ENCODE assay signal across 28 cellular contexts in genomic region chr3:43406637-43407023, GRCh38.
"Had no signal": no experiment of that assay in that cellular context is flagged by ENCODE, and none has a peak within 500 bp of the region (broad histone marks: within the 10 kb centered on the region; RNA-seq: fewer than 3 reads in every experiment).

No MANE protein-coding gene starts in this region.

- H3K36me3 ChIP-seq: ascending aorta, breast epithelium, esophagus squamous epithelium, lower lobe of right lung, pancreas, prostate gland, upper lobe of left lung, vagina had no signal

- H3K27ac Mint-ChIP-seq: activated CD4-positive, alpha-beta memory T cell treated with anti-CD3 and anti-CD28 coated beads, Interleukin-2, amount 10 ng/mL, durations not matched to agents 7 days and 5 days; activated CD4-positive, alpha-beta T cell treated with anti-CD3 and anti-CD28 coated beads, Interleukin-2, amount 10 ng/mL, durations not matched to agents 7 days and 5 days; activated naive CD4-positive, alpha-beta T cell treated with anti-CD3 and anti-CD28 coated beads, Interleukin-2, amount 10 ng/mL, durations not matched to agents 7 days and 5 days; activated naive CD8-positive, alpha-beta T cell treated with anti-CD3 and anti-CD28 coated beads, Interleukin-2, amount 10 ng/mL, durations not matched to agents 7 days and 5 days; activated T-cell treated with anti-CD3 and anti-CD28 coated beads, Interleukin-2, amount 50 U/mL, for 24 hours; naive B cell; T-helper 1 cell treated with Interleukin-12 subunit alpha and Interleukin-12 subunit beta and Interleukin-4 antibody, amounts not matched to agents 30 μg/mL and 1 μg/mL, for 36 hours had no signal

- H3K27ac ChIP-seq: ascending aorta, breast epithelium, epithelial cell of prostate, esophagus squamous epithelium, hepatocyte, lower lobe of right lung, pancreas, prostate gland, vagina had no signal

- H3K9me3 Mint-ChIP-seq: activated CD4-positive, alpha-beta memory T cell treated with anti-CD3 and anti-CD28 coated beads, Interleukin-2, amount 10 ng/mL, durations not matched to agents 7 days and 5 days; activated CD4-positive, alpha-beta T cell treated with anti-CD3 and anti-CD28 coated beads, Interleukin-2, amount 10 ng/mL, durations not matched to agents 7 days and 5 days; activated naive CD4-positive, alpha-beta T cell treated with anti-CD3 and anti-CD28 coated beads, Interleukin-2, amount 10 ng/mL, durations not matched to agents 7 days and 5 days; activated naive CD8-positive, alpha-beta T cell treated with anti-CD3 and anti-CD28 coated beads, Interleukin-2, amount 10 ng/mL, durations not matched to agents 7 days and 5 days; activated T-cell treated with anti-CD3 and anti-CD28 coated beads, Interleukin-2, amount 50 U/mL, for 24 hours; naive B cell; neural crest cell; T-helper 1 cell treated with Interleukin-12 subunit alpha and Interleukin-12 subunit beta and Interleukin-4 antibody, amounts not matched to agents 30 μg/mL and 1 μg/mL, for 36 hours had no signal

- DNase-seq: activated CD4-positive, alpha-beta memory T cell treated with anti-CD3 and anti-CD28 coated beads, Interleukin-2, amount 10 ng/mL, durations not matched to agents 7 days and 5 days; activated CD4-positive, alpha-beta T cell treated with anti-CD3 and anti-CD28 coated beads for 1 hour; activated CD4-positive, alpha-beta T cell treated with anti-CD3 and anti-CD28 coated beads, Interleukin-2, amount 10 ng/mL, durations not matched to agents 7 days and 5 days; activated CD8-positive, alpha-beta memory T cell treated with anti-CD3 and anti-CD28 coated beads, Interleukin-2, amount 50 U/mL, for 48 hours; activated gamma-delta T cell; activated naive CD4-positive, alpha-beta T cell treated with anti-CD3 and anti-CD28 coated beads, Interleukin-2, amount 10 ng/mL, durations not matched to agents 7 days and 5 days; activated naive CD8-positive, alpha-beta T cell treated with anti-CD3 and anti-CD28 coated beads, Interleukin-2, amount 10 ng/mL, durations not matched to agents 7 days and 5 days; activated T-cell treated with anti-CD3 and anti-CD28 coated beads, Interleukin-2, amount 50 U/mL, for 24 hours; central memory CD4-positive, alpha-beta T cell; effector CD8-positive, alpha-beta T cell; esophagus squamous epithelium; foreskin melanocyte; lower lobe of right lung; naive B cell; pancreas; stimulated activated CD4-positive, alpha-beta T cell treated with anti-CD3 and anti-CD28 coated beads, Interleukin-2, amount 100 ng/mL, for 48 hours; stimulated activated naive CD8-positive, alpha-beta T cell treated with anti-CD3 and anti-CD28 coated beads, Interleukin-15, Interleukin-2, amounts not matched to agents 100 U/mL and 50 U/mL, for 24 hours; SW 1271; T-helper 9 cell; upper lobe of left lung had no signal

- H3K4me3 Mint-ChIP-seq: activated CD4-positive, alpha-beta memory T cell treated with anti-CD3 and anti-CD28 coated beads, Interleukin-2, amount 10 ng/mL, durations not matched to agents 7 days and 5 days; activated CD4-positive, alpha-beta T cell treated with anti-CD3 and anti-CD28 coated beads, Interleukin-2, amount 10 ng/mL, durations not matched to agents 7 days and 5 days; activated naive CD4-positive, alpha-beta T cell treated with anti-CD3 and anti-CD28 coated beads, Interleukin-2, amount 10 ng/mL, durations not matched to agents 7 days and 5 days; activated naive CD8-positive, alpha-beta T cell treated with anti-CD3 and anti-CD28 coated beads, Interleukin-2, amount 10 ng/mL, durations not matched to agents 7 days and 5 days; activated T-cell treated with anti-CD3 and anti-CD28 coated beads, Interleukin-2, amount 50 U/mL, for 24 hours; naive B cell; neural crest cell; T-helper 1 cell treated with Interleukin-12 subunit alpha and Interleukin-12 subunit beta and Interleukin-4 antibody, amounts not matched to agents 30 μg/mL and 1 μg/mL, for 36 hours had no signal

- H3K27me3 Mint-ChIP-seq: activated CD4-positive, alpha-beta memory T cell treated with anti-CD3 and anti-CD28 coated beads, Interleukin-2, amount 10 ng/mL, durations not matched to agents 7 days and 5 days; activated CD4-positive, alpha-beta T cell treated with anti-CD3 and anti-CD28 coated beads, Interleukin-2, amount 10 ng/mL, durations not matched to agents 7 days and 5 days; activated naive CD8-positive, alpha-beta T cell treated with anti-CD3 and anti-CD28 coated beads, Interleukin-2, amount 10 ng/mL, durations not matched to agents 7 days and 5 days; activated T-cell treated with anti-CD3 and anti-CD28 coated beads, Interleukin-2, amount 50 U/mL, for 24 hours; naive B cell had no signal

- H3K4me3 ChIP-seq: ascending aorta, breast epithelium, esophagus squamous epithelium, hepatocyte, lower lobe of right lung, pancreas, prostate gland, upper lobe of left lung, vagina had no signal

- H3K9me3 ChIP-seq: ascending aorta, breast epithelium, esophagus squamous epithelium, lower lobe of right lung, pancreas, prostate gland, upper lobe of left lung, vagina had no signal

- H3K4me1 Mint-ChIP-seq: activated CD4-positive, alpha-beta memory T cell treated with anti-CD3 and anti-CD28 coated beads, Interleukin-2, amount 10 ng/mL, durations not matched to agents 7 days and 5 days; naive B cell; neural crest cell had no signal

- H3K27me3 ChIP-seq: ascending aorta, breast epithelium, esophagus squamous epithelium, hepatocyte, pancreas, upper lobe of left lung, vagina had no signal

- H3K4me1 ChIP-seq: ascending aorta, breast epithelium, esophagus squamous epithelium, lower lobe of right lung, pancreas, prostate gland, upper lobe of left lung, vagina had no signal

- ATAC-seq: pancreas; stimulated activated naive CD8-positive, alpha-beta T cell treated with anti-CD3 and anti-CD28 coated beads, Interleukin-15, Interleukin-2, amounts not matched to agents 100 U/mL and 50 U/mL, for 24 hours had no signal

- H3K36me3 Mint-ChIP-seq: activated naive CD4-positive, alpha-beta T cell treated with anti-CD3 and anti-CD28 coated beads, Interleukin-2, amount 10 ng/mL, durations not matched to agents 7 days and 5 days; naive B cell had no signal
